Comparison of ENCODE assay signal across 27 cellular contexts in genomic region chr5:138615461-138615860, GRCh38.
"Had no signal": no experiment of that assay in that cellular context is flagged by ENCODE, and none has a peak within 500 bp of the region (broad histone marks: within the 10 kb centered on the region; RNA-seq: fewer than 3 reads in every experiment).

No MANE protein-coding gene starts in this region.

- H3K9me3 ChIP-seq: heart left ventricle, left ventricle myocardium inferior, mucosa of descending colon, neutrophil, right atrium auricular region, stomach, thoracic aorta, tibial nerve, vagina had no signal

- H3K4me1 ChIP-seq: parathyroid adenoma had no signal

- H3K4me3 ChIP-seq: heart left ventricle, left ventricle myocardium inferior, lung, mucosa of descending colon, neural progenitor cell, right atrium auricular region, skin epidermis, stomach, thoracic aorta, tibial nerve, vagina had no signal

- H3K27me3 ChIP-seq: heart left ventricle, neural progenitor cell, right atrium auricular region, stomach, tibial nerve, vagina had no signal

- H3K36me3 Mint-ChIP-seq: immature natural killer cell; mesothelial cell of epicardium; natural killer cell treated with Interleukin-12 subunit alpha and Interleukin-12 subunit beta and Interleukin-15 and Interleukin-18, amount 100 ng/mL, for 72 hours; neural progenitor cell; stimulated activated naive B cell treated with anti-CD40 and anti-IgM and Interleukin-4, amounts not matched to agents 10 μg/mL and 1 μg/mL and 100 μg/mL, for 72 hours; type B pancreatic cell had no signal

- H3K36me3 ChIP-seq: heart left ventricle, left ventricle myocardium inferior, neural progenitor cell, neutrophil, right atrium auricular region, stomach, thoracic aorta, tibial nerve, vagina had no signal

- H3K4me3 Mint-ChIP-seq: immature natural killer cell; mesothelial cell of epicardium; naive thymus-derived CD4-positive, alpha-beta T cell; natural killer cell treated with Interleukin-12 subunit alpha and Interleukin-12 subunit beta and Interleukin-15 and Interleukin-18, amount 100 ng/mL, for 72 hours; neural progenitor cell; stimulated activated naive B cell treated with anti-CD40 and anti-IgM and Interleukin-4, amounts not matched to agents 10 μg/mL and 1 μg/mL and 100 μg/mL, for 72 hours; type B pancreatic cell had no signal

- H3K9me3 Mint-ChIP-seq: immature natural killer cell; mesothelial cell of epicardium; naive thymus-derived CD4-positive, alpha-beta T cell; natural killer cell treated with Interleukin-12 subunit alpha and Interleukin-12 subunit beta and Interleukin-15 and Interleukin-18, amount 100 ng/mL, for 72 hours; neural progenitor cell; stimulated activated naive B cell treated with anti-CD40 and anti-IgM and Interleukin-4, amounts not matched to agents 10 μg/mL and 1 μg/mL and 100 μg/mL, for 72 hours had no signal

- H3K27ac ChIP-seq: heart left ventricle, left ventricle myocardium inferior, neural progenitor cell, neutrophil, parathyroid adenoma, right atrium auricular region, skin epidermis, stomach, thoracic aorta, tibial nerve, vagina had no signal

- DNase-seq: heart left ventricle; immature natural killer cell; left ventricle myocardium inferior; mesendoderm; mucosa of descending colon; naive thymus-derived CD4-positive, alpha-beta T cell; occipital lobe; stimulated activated CD4-positive, alpha-beta T cell treated with anti-CD3 and anti-CD28 coated beads, Interleukin-12 subunit alpha, Interleukin-12 subunit beta, amount 100 ng/mL, for 4 hours; stimulated activated CD4-positive, alpha-beta T cell treated with anti-CD3 and anti-CD28 coated beads, Interleukin-15, amount 100 ng/mL, for 24 hours; stimulated activated CD4-positive, alpha-beta T cell treated with anti-CD3 and anti-CD28 coated beads, Interleukin-2, amount 100 ng/mL, for 24 hours; stimulated activated CD4-positive, alpha-beta T cell treated with anti-CD3 and anti-CD28 coated beads, Interleukin-4, amount 100 ng/mL, for 1 hour; stimulated activated naive B cell treated with anti-CD40 and anti-IgM and Interleukin-4, amounts not matched to agents 10 μg/mL and 1 μg/mL and 100 μg/mL, for 72 hours; stimulated activated naive CD8-positive, alpha-beta T cell treated with anti-CD3 and anti-CD28 coated beads, Interleukin-15, Interleukin-2, amounts not matched to agents 100 U/mL and 50 U/mL, for 24 hours; stomach had no signal

- H3K27ac Mint-ChIP-seq: immature natural killer cell; mesothelial cell of epicardium; naive thymus-derived CD4-positive, alpha-beta T cell; natural killer cell treated with Interleukin-12 subunit alpha and Interleukin-12 subunit beta and Interleukin-15 and Interleukin-18, amount 100 ng/mL, for 72 hours; neural progenitor cell; progenitor cell of endocrine pancreas; stimulated activated naive B cell treated with anti-CD40 and anti-IgM and Interleukin-4, amounts not matched to agents 10 μg/mL and 1 μg/mL and 100 μg/mL, for 72 hours; type B pancreatic cell had no signal

- H3K27me3 Mint-ChIP-seq: progenitor cell of endocrine pancreas, type B pancreatic cell had no signal
